In genomic region chr6:36068603-36069002, GRCh38 we compare ENCODE assay signal across 2 cellular contexts.
A peak's percentile ranks its signal among the peaks of the same experiment; 100 is the strongest.
TF ChIP-seq lines count a peak whose summit lies in the region.

No MANE protein-coding gene starts in this region.

TF ChIP-seq in SK-N-SH, 30 proteins besides CTCF, POLR2A, EP300 and RAD21:
- TF ChIP-seq REST (IDR thresholded peaks at IDR 0.05; ENCODE audit: low read depth, low read length), result peak; percentile 65
- no peak for TF ChIP-seq TAF1 (IDR thresholded peaks at IDR 0.05; ENCODE audit: borderline replicate concordance, low read depth, low read length)
TF ChIP-seq in SK-N-SH: peak in this region for 1.

TF ChIP-seq in SK-N-SH treated with all-trans-retinoic acid at 6 μM for 48 hours, 23 proteins besides CTCF, POLR2A, EP300 and RAD21 (continued from another document):
- TF ChIP-seq CSRNP3 (CRISPR knock-in tag; IDR thresholded peaks at IDR 0.05) (no peak), ESRRG (CRISPR knock-in tag; IDR thresholded peaks at IDR 0.05) (no peak), CREB5 (CRISPR knock-in tag; IDR thresholded peaks at IDR 0.05; ENCODE audit: low read depth) (no peak), TSHZ2 (CRISPR knock-in tag; IDR thresholded peaks at IDR 0.05) (no peak), PPARA (CRISPR knock-in tag; IDR thresholded peaks at IDR 0.05; ENCODE audit: borderline replicate concordance) (no peak)
TF ChIP-seq in SK-N-SH treated with all-trans-retinoic acid at 6 μM for 48 hours: peak in this region for 0.
